Comparison of ENCODE assay signal across 1 cellular context in the genomic region with DNA sequence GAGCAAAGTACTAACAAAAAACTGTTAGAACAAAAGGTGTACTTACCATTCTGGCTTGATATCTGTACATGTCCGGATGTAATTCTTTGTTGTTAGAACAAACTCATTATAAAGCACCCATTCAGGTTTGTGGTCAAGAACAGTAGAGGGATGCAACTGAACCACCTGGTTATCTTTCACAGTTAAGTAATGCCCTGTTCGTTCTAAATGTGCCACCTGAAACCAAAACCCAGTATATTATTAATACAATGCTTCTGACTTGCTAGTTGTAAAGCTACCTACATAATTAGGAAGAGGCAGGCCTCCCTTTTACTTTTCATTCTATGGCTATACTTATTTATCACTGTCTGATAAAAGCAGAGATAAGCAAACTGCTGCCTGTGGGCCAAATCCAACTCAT.
TF ChIP-seq lines count a peak whose summit lies in the region.

No MANE protein-coding gene starts in this region.

TF ChIP-seq in GM12878, 131 proteins besides CTCF, POLR2A, EP300 and RAD21:
- TF ChIP-seq IRF4 (IDR thresholded peaks at IDR 0.05; ENCODE audit: low read depth, low read length) (no peak), PAX8 (IDR thresholded peaks at IDR 0.05) (no peak), ZNF274 (IDR thresholded peaks at IDR 0.05; ENCODE audit: insufficient read depth, insufficient read length) (no peak)
